ENCODE assay signal across 16 cellular contexts in the genomic region with DNA sequence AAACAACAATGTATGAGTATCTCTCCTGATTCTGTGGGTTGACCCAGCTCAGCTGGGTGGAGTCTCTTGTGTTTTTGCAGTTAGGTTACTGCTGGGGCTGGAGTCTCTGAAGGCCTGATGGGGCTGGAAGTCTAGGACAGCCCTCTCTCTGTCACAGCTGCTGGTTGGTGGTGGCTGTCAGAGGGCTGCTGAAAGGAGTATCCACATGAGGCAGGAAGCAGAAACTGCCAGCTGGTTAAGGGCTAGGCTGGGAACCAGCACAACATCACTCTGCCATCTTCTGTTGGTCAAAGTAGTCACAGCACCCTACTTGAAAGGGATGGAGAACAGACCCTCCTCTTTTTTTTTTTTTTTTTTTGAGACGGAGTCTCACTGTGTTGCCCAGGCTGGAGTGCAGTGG. TPM values are rescaled to one million over a fixed set of nuclear protein-coding genes. Genes with fewer than 3 reads are reported as not detected.
"Had no signal": no experiment of that assay in that cellular context is flagged by ENCODE, and none has a peak within 500 bp of the region (broad histone marks: within the 10 kb centered on the region; RNA-seq: fewer than 3 reads in every experiment).

No MANE protein-coding gene starts in this region.

- H3K4me1 ChIP-seq: breast epithelium, thyroid gland had no signal

- DNase-seq: activated CD4-positive, alpha-beta T cell treated with anti-CD3 and anti-CD28 coated beads, Interleukin-2, amount 50 U/mL, for 48 hours; activated CD8-positive, alpha-beta memory T cell treated with anti-CD3 and anti-CD28 coated beads, Interleukin-2, amount 50 U/mL, for 4 hours; activated gamma-delta T cell treated with Interleukin-2 at 50 U/mL for 16 hours; activated naive CD8-positive, alpha-beta T cell treated with anti-CD3 and anti-CD28 coated beads for 36 hours; activated T-cell treated with anti-CD3 and anti-CD28 coated beads, Interleukin-2, amount 50 U/mL, for 72 hours; aorta; dermis blood vessel endothelial cell; erythroblast; retina; thyroid gland had no signal

- H3K27me3 ChIP-seq: breast epithelium, neutrophil, thyroid gland had no signal

- H3K4me3 ChIP-seq: breast epithelium, thyroid gland had no signal

- H3K9me3 Mint-ChIP-seq: activated naive CD8-positive, alpha-beta T cell treated with anti-CD3 and anti-CD28 coated beads for 36 hours had no signal

- H3K27me3 Mint-ChIP-seq: activated naive CD8-positive, alpha-beta T cell treated with anti-CD3 and anti-CD28 coated beads for 36 hours had no signal

- H3K36me3 ChIP-seq: breast epithelium, neutrophil, thyroid gland had no signal

- ATAC-seq: activated CD4-positive, CD25-positive, alpha-beta regulatory T cell treated with anti-CD3 and anti-CD28 coated beads, Interleukin-2, amount 50 U/mL, for 24 hours had no signal

- H3K9me3 ChIP-seq: neutrophil, thyroid gland had no signal

- H3K4me1 Mint-ChIP-seq: activated naive CD8-positive, alpha-beta T cell treated with anti-CD3 and anti-CD28 coated beads for 36 hours; mesothelial cell of epicardium had no signal

- FAIRE-seq: TTC549, urothelium cell line had no signal

- H3K4me3 Mint-ChIP-seq: activated naive CD8-positive, alpha-beta T cell treated with anti-CD3 and anti-CD28 coated beads for 36 hours; activated T-cell treated with anti-CD3 and anti-CD28 coated beads, Interleukin-2, amount 50 U/mL, for 72 hours; mesothelial cell of epicardium had no signal

- H3K36me3 Mint-ChIP-seq: activated naive CD8-positive, alpha-beta T cell treated with anti-CD3 and anti-CD28 coated beads for 36 hours; mesothelial cell of epicardium had no signal

- H3K27ac Mint-ChIP-seq: activated naive CD8-positive, alpha-beta T cell treated with anti-CD3 and anti-CD28 coated beads for 36 hours; activated T-cell treated with anti-CD3 and anti-CD28 coated beads, Interleukin-2, amount 50 U/mL, for 72 hours; mesothelial cell of epicardium had no signal

- H3K27ac ChIP-seq: breast epithelium, neutrophil, thyroid gland had no signal

RNA-seq across cellular contexts. Expression of a gene that starts 10.0 kb away (rescaled TPM):
- total RNA-seq: dermis blood vessel endothelial cell had no signal
